Comparison of ENCODE assay signal across 9 cellular contexts in genomic region chr17:56979091-56979480, GRCh38. TPM values are rescaled to one million over a fixed set of nuclear protein-coding genes. Genes with fewer than 3 reads are reported as not detected.
DNase-seq lines count a peak whose midpoint lies in the region; ATAC-seq and TF ChIP-seq lines count a peak whose summit lies in the region.
"Had no signal": no experiment of that assay in that cellular context is flagged by ENCODE, and none has a peak within 500 bp of the region (broad histone marks: within the 10 kb centered on the region; RNA-seq: fewer than 3 reads in every experiment).

No MANE protein-coding gene starts in this region.

- H3K9me3 ChIP-seq in OCI-LY7 (ENCODE audit: low read length) = no peaks in the 10 kb centered on the region
- H3K9me3 ChIP-seq in thoracic aorta = no peaks in the 10 kb centered on the region

- no peaks in the 10 kb centered on the region for H3K9me3 Mint-ChIP-seq in activated T-cell treated with anti-CD3 and anti-CD28 coated beads, Interleukin-2, amount 50 U/mL, for 24 hours

- POLR2A ChIA-PET in OCI-LY7 (lab: Charles Lee) = interaction anchor here (0.9 to 2.6 kb wide), 6 partner anchors 11 to 382 kb away, joined by 3 to 14 read pairs (median 5); no protein-coding TSS in a partner anchor

- peaks cover 21% of the 10 kb centered on the region; the same call in 1 of the 2 replicates for H3K79me2 ChIP-seq in OCI-LY7 (ENCODE audit: insufficient read depth, low read depth, low read length)

- H3K36me3 ChIP-seq in OCI-LY7 (ENCODE audit: insufficient read depth, low read length) = peaks cover 15% of the 10 kb centered on the region
- H3K36me3 ChIP-seq in thoracic aorta = peaks cover 1% of the 10 kb centered on the region

- BruUV-seq in OCI-LY7 (replicated peaks; lab: Mats Ljungman, UMichigan) = no TSS peak

- peaks cover 6% of the 10 kb centered on the region for H3K27me3 Mint-ChIP-seq in activated T-cell treated with anti-CD3 and anti-CD28 coated beads, Interleukin-2, amount 50 U/mL, for 24 hours

- H2AFZ ChIP-seq in OCI-LY7 (ENCODE audit: low read length) = peak overlapping the region; percentile 68; the same call in 1 of the 2 replicates

- CTCF ChIA-PET in OCI-LY7 (lab: Charles Lee; ENCODE audit: unreplicated experiment) = interaction anchor here (0.8 kb wide), 1 partner anchor 13 kb away, joined by 3 read pairs; no protein-coding TSS in a partner anchor

- H3K27me3 ChIP-seq in thoracic aorta (replicated peaks; ENCODE audit: insufficient read depth) = no peaks in the 10 kb centered on the region

- H3K4me3 ChIP-seq in OCI-LY7 (ENCODE audit: low read depth, low read length, poor library complexity, severe bottlenecking) (peak overlapping the region; percentile 78), fibroblast of the aortic adventitia (ENCODE audit: low read depth, low read length) (peak overlapping the region; percentile 90), thoracic aorta (peak overlapping the region; percentile 93)

- H4K20me1 ChIP-seq in OCI-LY7 (ENCODE audit: insufficient read depth, low read length) = no peaks in the 10 kb centered on the region

- ATAC-seq in thoracic aorta (ENCODE audit: insufficient number of reproducible peaks, low FRiP score, low read depth) (no peak), esophagus mucosa (no peak), omental fat pad (ENCODE audit: low FRiP score) (no peak)

- H3K4me1 ChIP-seq in OCI-LY7 (ENCODE audit: insufficient read depth, low read length, poor library complexity, severe bottlenecking) (peaks cover 25% of the 10 kb centered on the region), thoracic aorta (ENCODE audit: control insufficient read depth in 1 of 2, low read depth in 2 of 2) (peaks cover 9 to 18% of the 10 kb centered on the region in 2 donors)

- H3K9me2 ChIP-seq in OCI-LY7 (ENCODE audit: insufficient read depth, low read length) = no peaks in the 10 kb centered on the region

- H3K27ac ChIP-seq in OCI-LY7 (ENCODE audit: low read depth, low read length, poor library complexity, severe bottlenecking) (peak overlapping the region; percentile 45), thoracic aorta (peak overlapping the region in 1 of 2 donors; percentile 55)

- H3K36me3 Mint-ChIP-seq in activated T-cell treated with anti-CD3 and anti-CD28 coated beads, Interleukin-2, amount 50 U/mL, for 24 hours (ENCODE audit: low read depth) = peaks cover 5% of the 10 kb centered on the region

- peak overlapping the region; percentile 87 for H3K4me3 Mint-ChIP-seq in activated T-cell treated with anti-CD3 and anti-CD28 coated beads, Interleukin-2, amount 50 U/mL, for 24 hours

- intact Hi-C loops in OCI-LY7 (cut with micrococcal nuclease; ENCODE audit: unreplicated experiment) = no loop called here

- TF ChIP-seq CTCF in OCI-LY7 (conservative IDR thresholded peaks at IDR 0.05; ENCODE audit: low read length) = no peak
- no peak for TF ChIP-seq CTCF in fibroblast of the aortic adventitia (IDR thresholded peaks at IDR 0.05; ENCODE audit: insufficient read depth, low read length)
- TF ChIP-seq CTCF in thoracic aorta (IDR thresholded peaks at IDR 0.05) = no peak
- TF ChIP-seq CTCF in omental fat pad (IDR thresholded peaks at IDR 0.05) = no peak

- no peak for DNase-seq in activated T-cell treated with anti-CD3 and anti-CD28 coated beads, Interleukin-2, amount 50 U/mL, for 24 hours
- no peak for DNase-seq in activated T-cell treated with anti-CD3 and anti-CD28 coated beads, Interleukin-2, amount 50 U/mL, for 1 hour
- DNase-seq in OCI-LY7 (ENCODE audit: low spot score) (peak; percentile 42), fibroblast of the aortic adventitia (ENCODE audit: low read depth) (peak; percentile 5), thoracic aorta (ENCODE audit: low spot score) (no peak), Ammon's horn (ENCODE audit: low spot score) (no peak), omental fat pad (ENCODE audit: low spot score) (no peak)
- DNase-seq: effector CD8-positive, alpha-beta T cell had no signal

- peak overlapping the region; percentile 91 for H3K4me2 ChIP-seq in OCI-LY7 (ENCODE audit: low read length)

- H3K27ac Mint-ChIP-seq in activated T-cell treated with anti-CD3 and anti-CD28 coated beads, Interleukin-2, amount 50 U/mL, for 24 hours = peak overlapping the region; percentile 88

- H3K4me1 Mint-ChIP-seq in activated T-cell treated with anti-CD3 and anti-CD28 coated beads, Interleukin-2, amount 50 U/mL, for 24 hours (ENCODE audit: low read depth) = peaks cover 17% of the 10 kb centered on the region

RNA-seq across cellular contexts. Expression of gene SCPEP1, which starts 1.2 kb away (rescaled TPM):
- total RNA-seq in OCI-LY7 (2014; rRNA removed; shearing (Covaris generic)) = 36.5 and 48.2 TPM in 2 replicates
- 43.0 and 48.8 TPM in 2 replicates for total RNA-seq in OCI-LY7 (2022)
- 55.6 and 140 TPM in 2 replicates for total RNA-seq in fibroblast of the aortic adventitia (ENCODE audit: low replicate concordance)
- total RNA-seq in thoracic aorta = 100 to 1,000 TPM in 1 of 2 donors, 10 to 100 TPM in 1; 91.1 to 112 TPM
- total RNA-seq in esophagus mucosa = 68.1 TPM
- 10 to 100 TPM; 59.6 to 80.9 (median 69.1) TPM for total RNA-seq in omental fat pad

RNA-seq across cellular contexts. Expression of gene COIL, which starts 18.2 kb away (rescaled TPM):
- 20.5 and 24.8 TPM in 2 replicates for total RNA-seq in OCI-LY7 (2014; rRNA removed; shearing (Covaris generic))
- total RNA-seq in OCI-LY7 (2022) (20.7 and 22.8 TPM in 2 replicates), fibroblast of the aortic adventitia (ENCODE audit: low replicate concordance) (12.8 and 13.3 TPM in 2 replicates), thoracic aorta (1 to 10 TPM; 5.0 to 9.9 TPM), esophagus mucosa (9.8 TPM), omental fat pad (10 to 100 TPM in 1 of 4 donors, 1 to 10 TPM in 3; 6.7 to 13.4 (median 9.3) TPM)

Comparison
In these comparisons a context has a peak if more than half of its experiments do, and no peak if none do; other contexts are left out.
1. DNase-seq: peak in OCI-LY7 (single experiment) and fibroblast of the aortic adventitia (single experiment); none in activated T-cell treated with anti-CD3 and anti-CD28 coated beads, Interleukin-2, amount 50 U/mL, for 24 hours (single experiment), activated T-cell treated with anti-CD3 and anti-CD28 coated beads, Interleukin-2, amount 50 U/mL, for 1 hour (single experiment), thoracic aorta (single experiment), Ammon's horn (single experiment) and omental fat pad (single experiment).
2. Peak in every context shown above with its lines, with median percentiles within 50 percentile points of each other: H3K4me3 ChIP-seq.